29 cellular contexts compared by ENCODE assay signal in the genomic region with DNA sequence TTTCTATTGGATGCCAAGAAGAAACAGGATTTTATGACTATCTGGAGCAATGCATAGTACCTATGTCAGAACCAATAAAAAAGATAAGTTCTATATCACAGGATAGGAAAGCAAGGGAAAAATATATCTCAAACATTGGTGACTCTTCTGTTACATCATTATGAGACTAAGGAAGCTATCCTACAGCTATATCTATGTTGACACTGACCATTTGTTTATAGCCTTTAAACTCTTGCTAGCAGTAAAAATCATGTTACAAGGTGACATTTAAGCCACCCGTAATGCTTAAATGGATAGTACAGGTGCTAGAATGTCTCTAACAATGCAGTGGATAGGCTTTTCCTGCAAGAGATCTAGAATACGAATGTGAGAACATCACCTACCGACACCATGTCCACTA. TPM values are rescaled to one million over a fixed set of nuclear protein-coding genes. Genes with fewer than 3 reads are reported as not detected.
"Had no signal": no experiment of that assay in that cellular context is flagged by ENCODE, and none has a peak within 500 bp of the region (broad histone marks: within the 10 kb centered on the region; RNA-seq: fewer than 3 reads in every experiment).

No MANE protein-coding gene starts in this region.

- ATAC-seq: stimulated activated effector memory CD8-positive, alpha-beta T cell treated with anti-CD3 and anti-CD28 coated beads, Interleukin-12 subunit alpha, Interleukin-12 subunit beta, amount 100 ng/mL, for 72 hours; stimulated activated memory B cell treated with anti-CD40 and anti-IgM and Interleukin-4, amounts not matched to agents 10 μg/mL and 1 μg/mL and 100 μg/mL, for 72 hours; stimulated activated naive B cell treated with anti-CD40 and anti-IgM and Interleukin-4, amounts not matched to agents 10 μg/mL and 1 μg/mL and 100 μg/mL, for 72 hours; stimulated activated naive CD8-positive, alpha-beta T cell treated with anti-CD3 and anti-CD28 coated beads, Interleukin-15, amount 100 ng/mL, for 72 hours; stimulated activated naive CD8-positive, alpha-beta T cell treated with anti-CD3 and anti-CD28 coated beads, Interleukin-15, Interleukin-2, amounts not matched to agents 100 U/mL and 50 U/mL, for 24 hours; upper lobe of right lung had no signal

- H3K9me3 ChIP-seq: stomach, suprapubic skin, testis, thoracic aorta, thyroid gland, tibial artery, tibial nerve, transverse colon, upper lobe of left lung, upper lobe of right lung, uterus, vagina had no signal

- H3K36me3 ChIP-seq: stomach, suprapubic skin, thoracic aorta, thyroid gland, tibial artery, transverse colon, upper lobe of left lung, upper lobe of right lung, uterus, vagina had no signal

- H3K4me1 ChIP-seq: stomach, suprapubic skin, testis, thyroid gland, tibial artery, tibial nerve, transverse colon, upper lobe of left lung, upper lobe of right lung, uterus, vagina had no signal

- FAIRE-seq: urothelium cell line had no signal

- DNase-seq: stimulated activated CD4-positive, alpha-beta T cell treated with anti-CD3 and anti-CD28 coated beads, Interleukin-2, amount 100 ng/mL, for 48 hours; stimulated activated CD4-positive, alpha-beta T cell treated with anti-CD3 and anti-CD28 coated beads, Interleukin-4, amount 100 ng/mL, for 1 hour; stimulated activated CD4-positive, alpha-beta T cell treated with anti-CD3 and anti-CD28 coated beads, Interleukin-4, amount 100 ng/mL, for 24 hours; stimulated activated CD4-positive, alpha-beta T cell treated with anti-CD3 and anti-CD28 coated beads, Interleukin-4, amount 100 ng/mL, for 4 hours; stimulated activated CD8-positive, alpha-beta memory T cell treated with anti-CD3 and anti-CD28 coated beads, Interleukin-4, amount 100 ng/mL, for 48 hours; stimulated activated naive B cell treated with anti-CD40 and anti-IgM and Interleukin-4, amounts not matched to agents 10 μg/mL and 1 μg/mL and 100 μg/mL, for 72 hours; stimulated activated naive CD4-positive, alpha-beta T cell; stimulated activated naive CD4-positive, alpha-beta T cell treated with Interleukin-2 at 50 U/mL for 16 hours; stimulated activated naive CD8-positive, alpha-beta T cell treated with anti-CD3 and anti-CD28 coated beads, Interleukin-15, amount 100 ng/mL, for 72 hours; stimulated activated naive CD8-positive, alpha-beta T cell treated with anti-CD3 and anti-CD28 coated beads, Interleukin-15, Interleukin-2, amounts not matched to agents 100 U/mL and 50 U/mL, for 24 hours; stomach; substantia nigra; testis; thyroid gland; tibial artery; transverse colon; trophoblast cell; upper lobe of left lung; upper lobe of right lung; uterus had no signal

- H3K27me3 ChIP-seq: stomach, suprapubic skin, testis, thyroid gland, tibial artery, tibial nerve, transverse colon, upper lobe of left lung, upper lobe of right lung, uterus, vagina had no signal

- H3K4me3 ChIP-seq: stomach, suprapubic skin, testis, thoracic aorta, thyroid gland, tibial artery, tibial nerve, transverse colon, upper lobe of left lung, upper lobe of right lung, uterus, vagina had no signal

RNA-seq across cellular contexts. Expression of a gene that starts 28.6 kb away (rescaled TPM):
- total RNA-seq: subcutaneous adipose tissue, thyroid gland, transverse colon, urinary bladder had no signal
